8 cellular contexts compared by ENCODE assay signal in genomic region chr2:71466301-71467179, GRCh38. TPM values are rescaled to one million over a fixed set of nuclear protein-coding genes. Genes with fewer than 3 reads are reported as not detected.
DNase-seq lines count a peak whose midpoint lies in the region; ATAC-seq, FAIRE-seq and TF ChIP-seq lines count a peak whose summit lies in the region.

No MANE protein-coding gene starts in this region.

- peak overlapping the region; percentile 94 for H3K4me2 ChIP-seq in astrocyte (ENCODE audit: low read length)
- H3K4me2 ChIP-seq in skeletal muscle satellite cell (ENCODE audit: low read length) = peak overlapping the region; percentile 97

- peak overlapping the region; percentile 84 for H3K4me3 Mint-ChIP-seq in astrocyte (ENCODE audit: unreplicated experiment)

- H3K36me3 ChIP-seq in astrocyte (ENCODE audit: insufficient read depth, low read length) = no peaks in the 10 kb centered on the region
- no peaks in the 10 kb centered on the region for H3K36me3 ChIP-seq in skeletal muscle satellite cell (ENCODE audit: insufficient read depth, low read length)

- ATAC-seq in GM21515 (IDR thresholded peaks at IDR 0.05; ENCODE audit: unreplicated experiment) = no peak

- H3K4me3 ChIP-seq in astrocyte (ENCODE audit: insufficient read depth, low read depth, low read length) = peak overlapping the region; percentile 72
- peak overlapping the region; percentile 48 for H3K4me3 ChIP-seq in iPS-18c (ENCODE audit: insufficient read depth, low read depth, low read length)
- peak overlapping the region; percentile 92 for H3K4me3 ChIP-seq in skeletal muscle satellite cell (ENCODE audit: low read length)

- peaks cover 5% of the 10 kb centered on the region for H3K9me3 ChIP-seq in astrocyte (ENCODE audit: insufficient read depth, low read depth, low read length)
- H3K9me3 ChIP-seq in iPS-18c (ENCODE audit: control insufficient read depth, insufficient read depth, low read length) = no peaks in the 10 kb centered on the region
- no peaks in the 10 kb centered on the region for H3K9me3 ChIP-seq in skeletal muscle satellite cell (replicated peaks; ENCODE audit: low read length)

- H3K36me3 Mint-ChIP-seq in astrocyte (ENCODE audit: low read depth, unreplicated experiment) = peaks cover 5% of the 10 kb centered on the region

- no peak overlapping the region for H3K27ac ChIP-seq in astrocyte (ENCODE audit: low read depth, low read length)

- no peaks in the 10 kb centered on the region for H3K9me3 Mint-ChIP-seq in astrocyte (ENCODE audit: unreplicated experiment)

- H3K9ac ChIP-seq in astrocyte (ENCODE audit: low read length) (peak overlapping the region; percentile 81), skeletal muscle satellite cell (ENCODE audit: low read depth, low read length) (peak overlapping the region; percentile 80)

- no peak for FAIRE-seq in astrocyte (lab: Jason Lieb, UNC)

- H3K27me3 ChIP-seq in astrocyte (ENCODE audit: insufficient read depth, low read length) = peaks cover 17% of the 10 kb centered on the region
- peaks cover 12% of the 10 kb centered on the region for H3K27me3 ChIP-seq in skeletal muscle satellite cell (ENCODE audit: control insufficient read depth, insufficient read depth, low read length)

- no peaks in the 10 kb centered on the region for H3K27me3 Mint-ChIP-seq in astrocyte (ENCODE audit: low read depth, unreplicated experiment)

- peaks cover 38% of the 10 kb centered on the region for H3K4me1 Mint-ChIP-seq in astrocyte (ENCODE audit: low read depth, unreplicated experiment)

- peaks cover 18% of the 10 kb centered on the region for H3K4me1 ChIP-seq in astrocyte (ENCODE audit: insufficient read depth, low read length)
- peaks cover 20% of the 10 kb centered on the region for H3K4me1 ChIP-seq in skeletal muscle satellite cell (ENCODE audit: control insufficient read depth, insufficient read depth, low read length)

- DNase-seq in DMS79 (lab: John Stamatoyannopoulos, UW) = peak; percentile 23
- peak; percentile 53 for DNase-seq in LHCN-M2 (ENCODE audit: low read depth)
- DNase-seq in astrocyte (ENCODE audit: low read depth) = peak; percentile 25
- DNase-seq in NCI-H524 treated with DMSO at 0.1 percent for 48 hours (lab: John Stamatoyannopoulos, UW) = no peak
- DNase-seq in middle frontal gyrus (ENCODE audit: extremely low spot score, low spot score) = no peak

- no peaks in the 10 kb centered on the region for H3K79me2 ChIP-seq in astrocyte (ENCODE audit: insufficient read depth, low read length)

- TF ChIP-seq CTCF in astrocyte (IDR thresholded peaks at IDR 0.05; ENCODE audit: insufficient read depth, low read depth, low read length) = no peak

- H3K27ac Mint-ChIP-seq in astrocyte (ENCODE audit: unreplicated experiment) = no peak overlapping the region

- H2AFZ ChIP-seq in astrocyte (ENCODE audit: low read depth, low read length) = peak overlapping the region; percentile 84

- H4K20me1 ChIP-seq in astrocyte (ENCODE audit: insufficient read depth, low read length) = no peaks in the 10 kb centered on the region

RNA-seq across cellular contexts. Expression of gene DYSF, which starts 13.2 kb away (rescaled TPM):
- total RNA-seq in LHCN-M2 (2014; rRNA removed) (44.2 and 59.5 TPM in 2 replicates), astrocyte (123 and 140 TPM in 2 replicates)
- polyA plus RNA-seq in LHCN-M2 (2012) = 173 TPM
- 1.5 and 5.7 TPM in 2 replicates for total RNA-seq in skeletal muscle satellite cell (2012; rRNA removed)

Comparison
In these comparisons a context has a peak if more than half of its experiments do, and no peak if none do; other contexts are left out.
1. DNase-seq: peak in DMS79 (single experiment), LHCN-M2 (single experiment) and astrocyte (single experiment); none in NCI-H524 treated with DMSO at 0.1 percent for 48 hours (single experiment) and middle frontal gyrus (single experiment).
2. Peak in every context shown above with its lines, with median percentiles within 50 percentile points of each other: H3K4me3 ChIP-seq.